Comparison of ENCODE assay signal across 1 cellular context in genomic region chr12:64451687-64452558, GRCh38.
TF ChIP-seq lines count a peak whose summit lies in the region.

Gene TBK1 (plus strand): TSS chr12:64452120. CDS start chr12:64455871, 3,751 bp downstream.

TF ChIP-seq in K562, 482 proteins besides CTCF, POLR2A, EP300 and RAD21 (continued from another document and continues in another):
- TF ChIP-seq ZNF518B (CRISPR knock-in tag; IDR thresholded peaks at IDR 0.05) (no peak), ZC3H8 (IDR thresholded peaks at IDR 0.05) (no peak), HMBOX1 (IDR thresholded peaks at IDR 0.05) (no peak), HDAC8 (tag; IDR thresholded peaks at IDR 0.05) (no peak), GTF2A2 (tag; IDR thresholded peaks at IDR 0.05) (no peak), ELF1 (tag; IDR thresholded peaks at IDR 0.05) (peak; percentile 95), FOXJ3 (CRISPR knock-in tag; IDR thresholded peaks at IDR 0.05) (no peak), CREM (IDR thresholded peaks at IDR 0.05; ENCODE audit: low read depth) (peak; percentile 23), SRSF9 (IDR thresholded peaks at IDR 0.05; ENCODE audit: borderline replicate concordance, low read depth, low read length) (no peak), SIX5 (IDR thresholded peaks at IDR 0.05; ENCODE audit: borderline replicate concordance in 1 of 2, insufficient read depth in 1 of 2, low read depth in 1 of 2, low read length in 2 of 2) (no peak), UBTF (IDR thresholded peaks at IDR 0.05; ENCODE audit: borderline replicate concordance in 1 of 2, low read depth in 2 of 2, low read length in 2 of 2) (peak; percentile 85 to 96), ZNF311 (CRISPR knock-in tag; IDR thresholded peaks at IDR 0.05) (no peak), ZNF253 (CRISPR knock-in tag; conservative IDR thresholded peaks at IDR 0.05) (no peak), ELF2 (CRISPR knock-in tag; IDR thresholded peaks at IDR 0.05) (peak; percentile 95), SAP30 (IDR thresholded peaks at IDR 0.05; ENCODE audit: borderline replicate concordance, insufficient read depth, low read depth, low read length, poor library complexity, severe bottlenecking) (no peak), CBX2 (IDR thresholded peaks at IDR 0.05; ENCODE audit: insufficient read depth, low read length, poor library complexity, severe bottlenecking) (no peak), TCF15 (CRISPR knock-in tag; IDR thresholded peaks at IDR 0.05) (no peak), ZKSCAN8 (CRISPR knock-in tag; IDR thresholded peaks at IDR 0.05) (no peak), ZFP30 (CRISPR knock-in tag; IDR thresholded peaks at IDR 0.05; ENCODE audit: borderline replicate concordance) (no peak), FOS (IDR thresholded peaks at IDR 0.05; ENCODE audit: extremely low read depth, insufficient read length) (no peak), TCF7L2 (IDR thresholded peaks at IDR 0.05; ENCODE audit: low read depth, low read length) (no peak), NONO (IDR thresholded peaks at IDR 0.05; ENCODE audit: low read depth in 2 of 2, low read length in 1 of 2) (peak; percentile 42 to 58; a peak in 2 of 4 replicates), ILK (tag; IDR thresholded peaks at IDR 0.05; ENCODE audit: borderline replicate concordance, low read depth) (no peak), ZNF280A (IDR thresholded peaks at IDR 0.05; ENCODE audit: low read depth, partially characterized antibody) (no peak), RBM22 (IDR thresholded peaks at IDR 0.05; ENCODE audit: low read depth, low read length, poor library complexity, severe bottlenecking) (peak; percentile 47), ZNF277 (CRISPR knock-in tag; IDR thresholded peaks at IDR 0.05; ENCODE audit: borderline replicate concordance) (no peak), ZNF197 (CRISPR knock-in tag; IDR thresholded peaks at IDR 0.05; ENCODE audit: low read depth) (no peak), HINFP (tag; conservative IDR thresholded peaks at IDR 0.05; ENCODE audit: low read depth) (no peak), ETV6 (IDR thresholded peaks at IDR 0.05; ENCODE audit: borderline replicate concordance in 1 of 2, low read depth in 2 of 2, low read length in 1 of 2) (no peak), ETV6 (CRISPR knock-in tag; IDR thresholded peaks at IDR 0.05; ENCODE audit: borderline replicate concordance) (peak; percentile 60; the same call in 1 of the 2 replicates), FOXA3 (CRISPR knock-in tag; conservative IDR thresholded peaks at IDR 0.05 in 1 of 2, IDR thresholded peaks at IDR 0.05 in 1 of 2) (0 out of 4 replicates have a peak, but pooled peaks of 1 of the 2 experiments have one; percentile 21), SMARCB1 (IDR thresholded peaks at IDR 0.05; ENCODE audit: insufficient read length, low read depth) (no peak), NCOA6 (IDR thresholded peaks at IDR 0.05) (no peak), ATF3 (IDR thresholded peaks at IDR 0.05) (no peak), ATF3 (CRISPR knock-in tag; conservative IDR thresholded peaks at IDR 0.05) (no peak), ZMIZ1 (IDR thresholded peaks at IDR 0.05; ENCODE audit: low read depth in 2 of 2, low read length in 2 of 2) (peak in 1 of 2 experiments; percentile 13; a peak in 1 of 4 replicates), RFX5 (IDR thresholded peaks at IDR 0.05; ENCODE audit: low read depth, low read length) (no peak), ZBTB8A (IDR thresholded peaks at IDR 0.05; ENCODE audit: partially characterized antibody) (no peak), BRF1 (IDR thresholded peaks at IDR 0.05; ENCODE audit: borderline replicate concordance, extremely low read depth, insufficient read length) (no peak), HCFC1 (IDR thresholded peaks at IDR 0.05; ENCODE audit: low read depth, low read length) (peak; percentile 60), MEF2D (tag; conservative IDR thresholded peaks at IDR 0.05; ENCODE audit: low read depth) (no peak), KAT8 (IDR thresholded peaks at IDR 0.05; ENCODE audit: low read depth) (no peak), GABPA (tag; conservative IDR thresholded peaks at IDR 0.05; ENCODE audit: low read depth) (peak; percentile 75), POLR2H (tag; IDR thresholded peaks at IDR 0.05; ENCODE audit: low read depth) (no peak), GMEB1 (CRISPR knock-in tag; IDR thresholded peaks at IDR 0.05) (peak; percentile 63)
